ENCODE assay signal across 18 cellular contexts in the genomic region with DNA sequence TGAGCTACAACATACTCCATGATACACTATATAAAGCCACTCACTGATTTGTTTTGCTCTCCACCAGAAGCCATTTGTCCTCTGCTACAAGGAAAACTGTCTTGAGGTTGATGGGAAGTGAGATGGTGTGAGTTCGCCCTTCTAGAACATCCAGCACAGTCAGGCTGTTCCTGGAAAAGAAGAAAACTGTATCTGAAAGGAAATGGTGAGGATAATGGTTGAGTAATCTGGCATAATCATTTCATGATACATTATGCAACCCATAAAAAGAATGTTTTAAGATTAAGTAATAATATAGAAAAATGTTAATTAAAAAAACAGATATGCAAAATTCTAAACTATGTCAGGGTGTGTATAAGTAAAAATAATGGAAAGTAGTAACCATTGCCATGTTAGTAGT.
"Had no signal": no experiment of that assay in that cellular context is flagged by ENCODE, and none has a peak within 500 bp of the region (broad histone marks: within the 10 kb centered on the region; RNA-seq: fewer than 3 reads in every experiment).

No MANE protein-coding gene starts in this region.

- H3K27me3 ChIP-seq: sigmoid colon, spleen, upper lobe of left lung had no signal

- H3K4me3 ChIP-seq: lung, sigmoid colon, spleen, thoracic aorta, upper lobe of left lung had no signal

- H3K9me3 ChIP-seq: sigmoid colon, spleen, thoracic aorta, upper lobe of left lung had no signal

- ATAC-seq: activated naive CD4-positive, alpha-beta T cell treated with anti-CD3 and anti-CD28 coated beads, Interleukin-2, amount 50 U/mL, for 72 hours; effector memory CD8-positive, alpha-beta T cell; left lobe of liver; stimulated activated naive B cell treated with anti-CD40 and anti-IgM and Interleukin-4, amounts not matched to agents 10 μg/mL and 1 μg/mL and 100 μg/mL, for 72 hours had no signal

- H3K27ac ChIP-seq: sigmoid colon, spleen, thoracic aorta, upper lobe of left lung, WERI-Rb-1 had no signal

- H3K36me3 ChIP-seq: thoracic aorta, WERI-Rb-1 had no signal

- DNase-seq: activated CD4-positive, alpha-beta T cell treated with anti-CD3 and anti-CD28 coated beads, Interleukin-2, amount 50 U/mL, for 4 hours; activated gamma-delta T cell; amniotic stem cell; effector memory CD8-positive, alpha-beta T cell; hypothalamus; kidney; midbrain; nucleus accumbens; posterior cingulate gyrus; sigmoid colon; spleen; stimulated activated naive B cell treated with anti-CD40 and anti-IgM and Interleukin-4, amounts not matched to agents 10 μg/mL and 1 μg/mL and 100 μg/mL, for 72 hours; upper lobe of left lung; WERI-Rb-1 had no signal
